20 cellular contexts compared by ENCODE assay signal in the genomic region with DNA sequence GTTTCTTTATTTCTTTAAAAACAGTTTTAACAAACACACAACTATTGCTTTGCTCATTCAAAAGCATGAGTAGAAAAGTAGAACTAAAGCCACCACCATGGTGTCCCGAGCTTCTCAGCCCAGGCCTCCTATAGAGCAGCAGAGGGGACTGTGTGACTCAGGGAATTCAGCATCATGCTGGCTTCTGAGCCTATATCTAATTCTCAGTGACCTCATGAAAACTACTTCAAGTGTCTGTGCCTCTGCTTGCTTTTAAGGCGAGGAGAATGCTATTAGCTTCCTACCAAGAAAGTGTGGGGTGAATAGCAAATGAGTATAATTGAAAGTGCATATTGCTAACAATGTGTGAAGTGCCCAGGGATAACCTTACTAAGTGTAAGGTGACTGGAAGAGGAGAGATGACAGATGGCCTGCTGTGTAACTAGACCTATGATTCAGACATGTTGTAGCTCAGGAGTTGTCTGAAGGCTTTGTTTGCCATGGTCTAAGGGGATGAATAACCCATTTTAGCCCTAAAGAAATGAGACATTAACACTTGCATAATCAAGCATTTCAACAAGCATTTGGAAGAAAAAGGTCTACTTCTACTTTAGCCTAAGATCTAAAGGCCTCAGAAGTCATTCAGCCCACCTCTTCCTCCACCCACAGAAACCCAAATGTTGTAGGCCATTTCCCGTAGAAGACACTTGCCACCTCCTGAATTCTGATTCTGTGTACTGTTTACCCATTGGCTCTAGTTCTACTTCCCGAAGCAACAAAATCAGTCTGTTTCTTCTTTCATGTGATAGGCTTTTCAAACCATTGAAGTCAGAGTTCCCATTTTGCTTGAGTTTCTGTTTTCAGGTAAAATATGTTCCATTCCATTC.
DNase-seq lines count a peak whose midpoint lies in the region; ATAC-seq and TF ChIP-seq lines count a peak whose summit lies in the region.
"Had no signal": no experiment of that assay in that cellular context is flagged by ENCODE, and none has a peak within 500 bp of the region (broad histone marks: within the 10 kb centered on the region; RNA-seq: fewer than 3 reads in every experiment).

No MANE protein-coding gene starts in this region.

- no peaks in the 10 kb centered on the region for H4K20me1 ChIP-seq in osteoblast (ENCODE audit: insufficient read depth, low read length)

- peak overlapping the region; percentile 34 to 57 for H3K4me3 Mint-ChIP-seq in activated T-cell treated with anti-CD3 and anti-CD28 coated beads, Interleukin-2, amount 50 U/mL, for 72 hours
- no peak overlapping the region for H3K4me3 Mint-ChIP-seq in activated T-helper 2 cell treated with anti-CD3 and anti-CD28 coated beads, Interferon-gamma antibody, Interleukin-2, Interleukin-4, amounts not matched to agents 10 μg/mL and 5 μg/mL and 100 μg/mL, durations not matched to agents 14 hours and 24 hours and 36 hours (ENCODE audit: low read depth)
- H3K4me3 Mint-ChIP-seq: HFFc6, mesothelial cell of epicardium had no signal

- peaks cover 3 to 7% of the 10 kb centered on the region in 2 donors for H3K9me3 Mint-ChIP-seq in activated T-cell treated with anti-CD3 and anti-CD28 coated beads, Interleukin-2, amount 50 U/mL, for 72 hours
- peaks cover 5% of the 10 kb centered on the region for H3K9me3 Mint-ChIP-seq in activated T-helper 2 cell treated with anti-CD3 and anti-CD28 coated beads, Interferon-gamma antibody, Interleukin-2, Interleukin-4, amounts not matched to agents 10 μg/mL and 5 μg/mL and 100 μg/mL, durations not matched to agents 14 hours and 24 hours and 36 hours
- H3K9me3 Mint-ChIP-seq: HFFc6 had no signal

- peak overlapping the region; percentile 77 for H3K27ac Mint-ChIP-seq in activated T-cell treated with anti-CD3 and anti-CD28 coated beads, Interleukin-2, amount 50 U/mL, for 72 hours
- H3K27ac Mint-ChIP-seq in activated T-helper 2 cell treated with anti-CD3 and anti-CD28 coated beads, Interferon-gamma antibody, Interleukin-2, Interleukin-4, amounts not matched to agents 10 μg/mL and 5 μg/mL and 100 μg/mL, durations not matched to agents 14 hours and 24 hours and 36 hours: peak overlapping the region; percentile 74
- H3K27ac Mint-ChIP-seq: HFFc6, mesothelial cell of epicardium had no signal

- H3K36me3 ChIP-seq in osteoblast (ENCODE audit: insufficient read depth, low read length): no peaks in the 10 kb centered on the region
- H3K36me3 ChIP-seq: neutrophil, right lobe of liver, SJSA1 had no signal

- no peak for TF ChIP-seq CTCF in osteoblast (IDR thresholded peaks at IDR 0.05; ENCODE audit: extremely low read depth, low read depth, low read length)

- H3K4me1 Mint-ChIP-seq in activated T-cell treated with anti-CD3 and anti-CD28 coated beads, Interleukin-2, amount 50 U/mL, for 72 hours (ENCODE audit: low read depth): peaks cover 44% of the 10 kb centered on the region
- H3K4me1 Mint-ChIP-seq in activated T-helper 2 cell treated with anti-CD3 and anti-CD28 coated beads, Interferon-gamma antibody, Interleukin-2, Interleukin-4, amounts not matched to agents 10 μg/mL and 5 μg/mL and 100 μg/mL, durations not matched to agents 14 hours and 24 hours and 36 hours (ENCODE audit: low read depth): peaks cover 26% of the 10 kb centered on the region
- H3K4me1 Mint-ChIP-seq: mesothelial cell of epicardium had no signal

- no peaks in the 10 kb centered on the region for H3K9me3 ChIP-seq in osteoblast (ENCODE audit: low read depth, low read length)
- H3K9me3 ChIP-seq: Caco-2, neutrophil, right lobe of liver, SJSA1, testis had no signal

- no peaks in the 10 kb centered on the region for H3K4me1 ChIP-seq in osteoblast (ENCODE audit: insufficient read depth, low read length)
- H3K4me1 ChIP-seq: Caco-2, right lobe of liver, SJSA1, testis had no signal

- peaks cover 8% of the 10 kb centered on the region for H3K27me3 ChIP-seq in osteoblast (ENCODE audit: insufficient read depth, low read length)
- H3K27me3 ChIP-seq: neutrophil, right lobe of liver, SJSA1, testis had no signal

- H3K27ac ChIP-seq in osteoblast (ENCODE audit: low read depth, low read length): no peak overlapping the region
- H3K27ac ChIP-seq: coronary artery, neutrophil, right lobe of liver, SJSA1, testis had no signal

- intact Hi-C loops in activated T-helper 2 cell treated with anti-CD3 and anti-CD28 coated beads, Interferon-gamma antibody, Interleukin-2, Interleukin-4, amounts not matched to agents 10 μg/mL and 5 μg/mL and 100 μg/mL, durations not matched to agents 14 hours and 24 hours and 36 hours (cut with micrococcal nuclease): loop anchor here (1.0 to 5.0 kb wide), 3 partner anchors 8 to 81 kb away; no protein-coding TSS in a partner anchor

- no peak overlapping the region for H3K4me3 ChIP-seq in osteoblast (ENCODE audit: insufficient read depth, low read length)
- H3K4me3 ChIP-seq: coronary artery, right lobe of liver, SJSA1, testis had no signal

- peaks cover 0 to 5% of the 10 kb centered on the region in 2 donors for H3K36me3 Mint-ChIP-seq in activated T-cell treated with anti-CD3 and anti-CD28 coated beads, Interleukin-2, amount 50 U/mL, for 72 hours (ENCODE audit: insufficient read depth in 2 of 2)
- no peaks in the 10 kb centered on the region for H3K36me3 Mint-ChIP-seq in activated T-helper 2 cell treated with anti-CD3 and anti-CD28 coated beads, Interferon-gamma antibody, Interleukin-2, Interleukin-4, amounts not matched to agents 10 μg/mL and 5 μg/mL and 100 μg/mL, durations not matched to agents 14 hours and 24 hours and 36 hours (ENCODE audit: low read depth)
- H3K36me3 Mint-ChIP-seq: mesothelial cell of epicardium had no signal

- H2AFZ ChIP-seq in osteoblast (ENCODE audit: low read length): no peak overlapping the region

- no peak overlapping the region for H3K4me2 ChIP-seq in osteoblast (ENCODE audit: insufficient read depth, low read length)

- H3K27me3 Mint-ChIP-seq in activated T-cell treated with anti-CD3 and anti-CD28 coated beads, Interleukin-2, amount 50 U/mL, for 72 hours (ENCODE audit: low read depth): no peaks in the 10 kb centered on the region
- H3K27me3 Mint-ChIP-seq in activated T-helper 2 cell treated with anti-CD3 and anti-CD28 coated beads, Interferon-gamma antibody, Interleukin-2, Interleukin-4, amounts not matched to agents 10 μg/mL and 5 μg/mL and 100 μg/mL, durations not matched to agents 14 hours and 24 hours and 36 hours (ENCODE audit: low read depth): no peaks in the 10 kb centered on the region

- peak; percentile 95 for ATAC-seq in activated T-cell treated with anti-CD3 and anti-CD28 coated beads, Interleukin-2, amount 50 U/mL, for 72 hours (replicated peaks in 1 of 2)
- ATAC-seq in HG03354 (IDR thresholded peaks at IDR 0.05; ENCODE audit: poor library complexity, severe bottlenecking, unreplicated experiment): no peak
- ATAC-seq: left cardiac atrium, PC-3, right lobe of liver had no signal

- H3K79me2 ChIP-seq in osteoblast (ENCODE audit: insufficient read depth, low read length): no peaks in the 10 kb centered on the region

- peak in 1 of 2 donors; percentile 17 for DNase-seq in activated T-cell treated with anti-CD3 and anti-CD28 coated beads, Interleukin-2, amount 50 U/mL, for 72 hours
- no peak for DNase-seq in activated T-cell treated with anti-CD3 and anti-CD28 coated beads, Interleukin-2, amount 50 U/mL, for 48 hours
- DNase-seq in HT1080 (ENCODE audit: low read depth) (peak; percentile 11), osteoblast (ENCODE audit: insufficient read length, low spot score, missing footprints) (peak; percentile 70), NCI-H128 (lab: John Stamatoyannopoulos, UW; ENCODE audit: unreplicated experiment) (no peak), pons (ENCODE audit: low spot score) (no peak)
- no peak for DNase-seq in activated T-helper 2 cell treated with anti-CD3 and anti-CD28 coated beads, Interferon-gamma antibody, Interleukin-2, Interleukin-4, amounts not matched to agents 10 μg/mL and 5 μg/mL and 100 μg/mL, durations not matched to agents 14 hours and 24 hours and 36 hours (ENCODE audit: low spot score)
- DNase-seq: activated effector memory CD4-positive, alpha-beta T cell treated with Interleukin-2 at 50 U/mL for 16 hours; Caco-2; foreskin melanocyte; HFFc6; left cardiac atrium; PC-3; right lobe of liver; testis had no signal

Comparison
In these comparisons a context has a peak if more than half of its experiments do, and no peak if none do; other contexts are left out.
1. DNase-seq: peak in HT1080 (single experiment) and osteoblast (single experiment); none in activated T-cell treated with anti-CD3 and anti-CD28 coated beads, Interleukin-2, amount 50 U/mL, for 48 hours (0 of 2), activated T-helper 2 cell treated with anti-CD3 and anti-CD28 coated beads, Interferon-gamma antibody, Interleukin-2, Interleukin-4, amounts not matched to agents 10 μg/mL and 5 μg/mL and 100 μg/mL, durations not matched to agents 14 hours and 24 hours and 36 hours (single experiment), NCI-H128 (single experiment) and pons (single experiment).